Comparison of ENCODE assay signal across 7 cellular contexts in genomic region chr11:85685131-85685819, GRCh38. TPM values are rescaled to one million over a fixed set of nuclear protein-coding genes. Genes with fewer than 3 reads are reported as not detected.
A peak's percentile ranks its signal among the peaks of the same experiment; 100 is the strongest.
DNase-seq lines count a peak whose midpoint lies in the region; ATAC-seq and TF ChIP-seq lines count a peak whose summit lies in the region.
"Had no signal": no experiment of that assay in that cellular context is flagged by ENCODE, and none has a peak within 500 bp of the region (broad histone marks: within the 10 kb centered on the region; RNA-seq: fewer than 3 reads in every experiment).

No MANE protein-coding gene starts in this region.

- H3K27me3 Mint-ChIP-seq in Caco-2 (ENCODE audit: insufficient read depth, unreplicated experiment): no peaks in the 10 kb centered on the region
- H3K27me3 Mint-ChIP-seq in endothelial cell (ENCODE audit: unreplicated experiment): peaks cover 4% of the 10 kb centered on the region

- no peaks in the 10 kb centered on the region for H3K9me3 ChIP-seq in Caco-2

- CTCF ChIA-PET in Caco-2 (lab: Charles Lee): interaction anchor here (0.9 to 1.0 kb wide), 2 partner anchors 10 to 141 kb away, joined by 3 read pairs; no protein-coding TSS in a partner anchor

- ATAC-seq in GM21381 (IDR thresholded peaks at IDR 0.05; ENCODE audit: unreplicated experiment): no peak

- no peak overlapping the region for H3K4me3 ChIP-seq in Caco-2 (ENCODE audit: low read depth, low read length)

- no TSS peak for BruUV-seq in Caco-2 (replicated peaks; lab: Mats Ljungman, UMichigan)

- H3K36me3 ChIP-seq in Caco-2 (ENCODE audit: control insufficient read depth, insufficient read depth, low read length): no peaks in the 10 kb centered on the region

- POLR2A ChIA-PET in Caco-2 (lab: Charles Lee): interaction anchor here (1.4 kb wide), 1 partner anchor 38 kb away, joined by 7 read pairs; the partner anchor contains the start of gene TMEM126A

- H3K27ac Mint-ChIP-seq in Caco-2 (ENCODE audit: unreplicated experiment) (peak overlapping the region; percentile 23), endothelial cell (ENCODE audit: unreplicated experiment) (no peak overlapping the region)

- H3K27me3 ChIP-seq in Caco-2 (replicated peaks; ENCODE audit: control insufficient read depth, insufficient read depth, low read length): no peaks in the 10 kb centered on the region

- intact Hi-C loops in Caco-2 (cut with micrococcal nuclease; ENCODE audit: unreplicated experiment): no loop called here

- H3K9me3 Mint-ChIP-seq in Caco-2 (ENCODE audit: unreplicated experiment): no peaks in the 10 kb centered on the region
- H3K9me3 Mint-ChIP-seq in endothelial cell (ENCODE audit: unreplicated experiment): no peaks in the 10 kb centered on the region

- H3K4me1 Mint-ChIP-seq in Caco-2 (ENCODE audit: low read depth, unreplicated experiment) (peaks cover 21% of the 10 kb centered on the region), endothelial cell (ENCODE audit: unreplicated experiment) (peaks cover 20% of the 10 kb centered on the region)

- DNase-seq in Caco-2 (no peak), mucosa of gallbladder (ENCODE audit: low spot score) (peak; percentile 36), endothelial cell (ENCODE audit: low spot score) (no peak), HUDEP-2 (lab: John Stamatoyannopoulos, UW; ENCODE audit: unreplicated experiment in 76 of 76) (no peak)

- TF ChIP-seq CTCF in Caco-2 (IDR thresholded peaks at IDR 0.05; ENCODE audit: insufficient read depth in 1 of 2, low read depth in 1 of 2, low read length in 1 of 2, severe bottlenecking in 1 of 2, unreplicated experiment in 1 of 2) (no peak), endothelial cell (IDR thresholded peaks at IDR 0.05; ENCODE audit: unreplicated experiment) (no peak)

- H3K36me3 Mint-ChIP-seq in Caco-2 (ENCODE audit: insufficient read depth, unreplicated experiment) (peaks cover 19% of the 10 kb centered on the region), endothelial cell (ENCODE audit: low read depth, unreplicated experiment) (no peaks in the 10 kb centered on the region)

- H3K27ac ChIP-seq in angular gyrus (ENCODE audit: low read depth, low read length): peak overlapping the region; percentile 38

- H3K4me3 Mint-ChIP-seq in Caco-2 (ENCODE audit: unreplicated experiment) (no peak overlapping the region), endothelial cell (ENCODE audit: unreplicated experiment) (no peak overlapping the region)

- H3K4me1 ChIP-seq in Caco-2: no peaks in the 10 kb centered on the region

RNA-seq across cellular contexts. Expression of gene CCDC89, which starts 0.7 kb away (rescaled TPM):
- total RNA-seq in Caco-2 (2022) (2.0 and 2.6 TPM in 2 replicates), mucosa of gallbladder (2.6 TPM), endothelial cell (ENCODE audit: unreplicated experiment) (not detected)

RNA-seq across cellular contexts. Expression of gene CREBZF, which starts 20.3 kb away (rescaled TPM):
- 99.4 and 101 TPM in 2 replicates for total RNA-seq in Caco-2 (2022)
- 48.4 TPM for total RNA-seq in mucosa of gallbladder
- 49.0 TPM for total RNA-seq in endothelial cell (ENCODE audit: unreplicated experiment)

RNA-seq across cellular contexts. Expression of gene TMEM126A, which starts 37.5 kb away (rescaled TPM):
- total RNA-seq in Caco-2 (2022): 35.5 and 37.7 TPM in 2 replicates
- total RNA-seq in mucosa of gallbladder: 18.3 TPM
- total RNA-seq in endothelial cell (ENCODE audit: unreplicated experiment): 17.8 TPM

RNA-seq across cellular contexts. Expression of gene TMEM126B, which starts 56.9 kb away (rescaled TPM):
- total RNA-seq in Caco-2 (2022) (141 and 144 TPM in 2 replicates), mucosa of gallbladder (35.5 TPM), endothelial cell (ENCODE audit: unreplicated experiment) (42.0 TPM)

RNA-seq across cellular contexts. Expression of gene DLG2, which starts 58.1 kb away (rescaled TPM):
- total RNA-seq in Caco-2 (2022) (21.5 and 21.6 TPM in 2 replicates), mucosa of gallbladder (4.4 TPM), endothelial cell (ENCODE audit: unreplicated experiment) (5.1 TPM)
- total RNA-seq: SK-MEL-5 had no signal
